In genomic region chr1:155308493-155309422, GRCh38 we compare ENCODE assay signal across 1 cellular context.
TF ChIP-seq lines count a peak whose summit lies in the region.

FDPS (plus strand) TSS chr1:155308866; CDS start chr1:155309790, 924 bp downstream.

TF ChIP-seq in SK-N-SH, 30 proteins besides CTCF, POLR2A, EP300 and RAD21 (continued from another document):
- TF ChIP-seq ZBTB33 (IDR thresholded peaks at IDR 0.05; ENCODE audit: borderline replicate concordance, low read depth): peak; percentile 99
- TF ChIP-seq, protein P1, sequence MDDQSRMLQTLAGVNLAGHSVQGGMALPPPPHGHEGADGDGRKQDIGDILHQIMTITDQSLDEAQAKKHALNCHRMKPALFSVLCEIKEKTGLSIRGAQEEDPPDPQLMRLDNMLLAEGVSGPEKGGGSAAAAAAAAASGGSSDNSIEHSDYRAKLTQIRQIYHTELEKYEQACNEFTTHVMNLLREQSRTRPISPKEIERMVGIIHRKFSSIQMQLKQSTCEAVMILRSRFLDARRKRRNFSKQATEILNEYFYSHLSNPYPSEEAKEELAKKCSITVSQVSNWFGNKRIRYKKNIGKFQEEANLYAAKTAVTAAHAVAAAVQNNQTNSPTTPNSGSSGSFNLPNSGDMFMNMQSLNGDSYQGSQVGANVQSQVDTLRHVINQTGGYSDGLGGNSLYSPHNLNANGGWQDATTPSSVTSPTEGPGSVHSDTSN (IDR thresholded peaks at IDR 0.05): peak; percentile 75
- 0 out of 2 replicates have a peak, but pooled peaks have one; percentile 10 for TF ChIP-seq NRF1 (IDR thresholded peaks at IDR 0.05; ENCODE audit: low read depth, low read length)
- TF ChIP-seq, protein P2, sequence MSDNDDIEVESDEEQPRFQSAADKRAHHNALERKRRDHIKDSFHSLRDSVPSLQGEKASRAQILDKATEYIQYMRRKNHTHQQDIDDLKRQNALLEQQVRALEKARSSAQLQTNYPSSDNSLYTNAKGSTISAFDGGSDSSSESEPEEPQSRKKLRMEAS (IDR thresholded peaks at IDR 0.05; ENCODE audit: low read depth): no peak; the same call in 1 of the 2 replicates
- no peak for TF ChIP-seq RXRA (IDR thresholded peaks at IDR 0.05; ENCODE audit: borderline replicate concordance, low read depth)
- TF ChIP-seq ELF1 (IDR thresholded peaks at IDR 0.05): peak; percentile 92
